ENCODE assay signal across 8 cellular contexts in the genomic region with DNA sequence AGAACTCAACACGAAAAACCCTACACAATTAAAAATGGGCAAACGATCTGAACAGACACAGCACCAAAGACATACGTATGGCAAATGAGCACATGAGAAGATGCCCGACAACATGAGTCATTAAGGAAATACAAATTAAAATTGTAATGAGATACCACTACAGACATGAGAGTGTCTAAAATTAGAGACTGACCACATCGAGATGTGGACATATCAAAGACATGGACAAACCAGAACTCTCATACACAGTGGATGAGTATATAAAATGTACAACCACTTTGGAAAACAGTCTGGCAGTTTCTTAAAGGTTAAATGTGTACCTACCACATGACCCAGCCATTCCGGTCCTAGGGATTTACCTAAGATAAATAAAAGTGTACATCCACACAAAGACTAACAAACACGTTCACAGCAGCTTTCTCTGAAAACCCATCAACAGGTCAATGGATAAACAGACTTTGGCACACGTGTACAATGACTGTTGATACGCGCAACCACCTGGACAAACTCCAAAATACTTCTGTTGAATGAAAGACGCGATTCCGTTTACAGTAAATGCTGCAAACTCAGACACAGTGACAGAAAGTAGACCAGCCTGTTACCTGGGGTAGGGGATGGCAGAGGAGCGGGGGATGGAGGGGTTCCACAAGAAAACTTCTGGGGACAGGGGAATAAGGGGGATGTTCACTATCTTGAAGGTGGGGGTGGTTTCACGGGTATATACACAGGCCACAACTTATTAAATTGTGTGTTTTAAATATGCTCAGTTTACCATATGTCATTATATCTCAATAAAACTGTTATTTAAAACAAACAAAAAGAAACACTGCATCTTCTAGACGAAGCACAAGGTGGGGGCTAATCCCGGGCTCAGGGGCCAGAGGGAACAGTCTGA.
DNase-seq lines count a peak whose midpoint lies in the region; ATAC-seq and TF ChIP-seq lines count a peak whose summit lies in the region.

No MANE protein-coding gene starts in this region.

- H3K9me3 Mint-ChIP-seq in nephron, result no peaks in the 10 kb centered on the region

- H3K4me3 Mint-ChIP-seq in nephron, result peak overlapping the region; percentile 68 to 87 (median 81)

- TF ChIP-seq CTCF in astrocyte of the spinal cord (IDR thresholded peaks at IDR 0.05; ENCODE audit: low read depth, low read length) (no peak), nephron (IDR thresholded peaks at IDR 0.05; ENCODE audit: unreplicated experiment in 3 of 3) (no peak)

- no peak for ATAC-seq in HG02588 (IDR thresholded peaks at IDR 0.05; ENCODE audit: unreplicated experiment)

- no peak overlapping the region for H3K4me3 ChIP-seq in astrocyte of the spinal cord (ENCODE audit: low read depth, low read length)

- H3K36me3 Mint-ChIP-seq in nephron (ENCODE audit: low read depth), result peaks cover 3% of the 10 kb centered on the region

- H3K4me1 Mint-ChIP-seq in nephron, result peaks cover 33% of the 10 kb centered on the region

- DNase-seq in DMS53 treated with DMSO at 0.1 percent for 48 hours (lab: John Stamatoyannopoulos, UW; ENCODE audit: unreplicated experiment), result peak; percentile 37
- DNase-seq in NAMALWA (ENCODE audit: low spot score), result peak; percentile 76
- peak; percentile 50 for DNase-seq in astrocyte of the spinal cord (ENCODE audit: low read depth, low spot score)
- no peak for DNase-seq in medulla oblongata (ENCODE audit: extremely low spot score)
- no peak for DNase-seq in activated effector memory CD4-positive, alpha-beta T cell treated with anti-CD3 and anti-CD28 coated beads, Interleukin-2, amount 50 U/mL, for 16 hours
- DNase-seq in superior temporal gyrus (ENCODE audit: extremely low spot score), result no peak

- peaks cover 25% of the 10 kb centered on the region for H3K27me3 Mint-ChIP-seq in nephron (ENCODE audit: low read depth)

- in situ Hi-C loops in astrocyte of the spinal cord (cut with HindIII; ENCODE audit: low sequenced_read_pairs), result no loop called here

- H3K27ac Mint-ChIP-seq in nephron, result no peak overlapping the region

Comparison
In these comparisons a context has a peak if more than half of its experiments do, and no peak if none do; other contexts are left out.
1. DNase-seq: peak in DMS53 treated with DMSO at 0.1 percent for 48 hours (single experiment), NAMALWA (single experiment) and astrocyte of the spinal cord (single experiment); none in medulla oblongata (single experiment), activated effector memory CD4-positive, alpha-beta T cell treated with anti-CD3 and anti-CD28 coated beads, Interleukin-2, amount 50 U/mL, for 16 hours (single experiment) and superior temporal gyrus (single experiment).